1 cellular context compared by ENCODE assay signal in the genomic region with DNA sequence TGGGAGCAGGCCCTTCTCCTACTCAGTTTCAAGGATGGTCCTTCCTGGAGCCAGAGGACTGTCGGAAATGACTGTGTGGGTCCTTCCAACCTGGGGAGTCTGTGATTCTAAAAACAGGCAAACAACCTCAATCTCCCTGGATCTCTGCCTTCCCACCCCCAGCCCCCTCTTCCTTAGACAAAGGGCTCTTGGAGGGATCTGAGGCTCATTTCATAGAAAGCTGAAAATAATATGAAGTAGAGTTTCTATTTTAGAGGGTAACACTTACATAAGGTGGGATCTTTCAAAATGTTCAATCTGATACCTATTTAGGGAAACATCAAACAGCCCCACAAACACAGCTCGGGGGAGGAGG.
TF ChIP-seq lines count a peak whose summit lies in the region.

No MANE protein-coding gene starts in this region.

TF ChIP-seq in HCT116, 20 proteins besides CTCF, POLR2A, EP300 and RAD21 (continued from another document):
- TF ChIP-seq ZFX (IDR thresholded peaks at IDR 0.05) (no peak), SRF (IDR thresholded peaks at IDR 0.05; ENCODE audit: low read depth) (no peak), ZNF274 (IDR thresholded peaks at IDR 0.05; ENCODE audit: low read depth, low read length) (no peak)
- TF ChIP-seq, protein P1, sequence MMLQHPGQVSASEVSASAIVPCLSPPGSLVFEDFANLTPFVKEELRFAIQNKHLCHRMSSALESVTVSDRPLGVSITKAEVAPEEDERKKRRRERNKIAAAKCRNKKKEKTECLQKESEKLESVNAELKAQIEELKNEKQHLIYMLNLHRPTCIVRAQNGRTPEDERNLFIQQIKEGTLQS (IDR thresholded peaks at IDR 0.05) = no peak
- TF ChIP-seq, protein P2, sequence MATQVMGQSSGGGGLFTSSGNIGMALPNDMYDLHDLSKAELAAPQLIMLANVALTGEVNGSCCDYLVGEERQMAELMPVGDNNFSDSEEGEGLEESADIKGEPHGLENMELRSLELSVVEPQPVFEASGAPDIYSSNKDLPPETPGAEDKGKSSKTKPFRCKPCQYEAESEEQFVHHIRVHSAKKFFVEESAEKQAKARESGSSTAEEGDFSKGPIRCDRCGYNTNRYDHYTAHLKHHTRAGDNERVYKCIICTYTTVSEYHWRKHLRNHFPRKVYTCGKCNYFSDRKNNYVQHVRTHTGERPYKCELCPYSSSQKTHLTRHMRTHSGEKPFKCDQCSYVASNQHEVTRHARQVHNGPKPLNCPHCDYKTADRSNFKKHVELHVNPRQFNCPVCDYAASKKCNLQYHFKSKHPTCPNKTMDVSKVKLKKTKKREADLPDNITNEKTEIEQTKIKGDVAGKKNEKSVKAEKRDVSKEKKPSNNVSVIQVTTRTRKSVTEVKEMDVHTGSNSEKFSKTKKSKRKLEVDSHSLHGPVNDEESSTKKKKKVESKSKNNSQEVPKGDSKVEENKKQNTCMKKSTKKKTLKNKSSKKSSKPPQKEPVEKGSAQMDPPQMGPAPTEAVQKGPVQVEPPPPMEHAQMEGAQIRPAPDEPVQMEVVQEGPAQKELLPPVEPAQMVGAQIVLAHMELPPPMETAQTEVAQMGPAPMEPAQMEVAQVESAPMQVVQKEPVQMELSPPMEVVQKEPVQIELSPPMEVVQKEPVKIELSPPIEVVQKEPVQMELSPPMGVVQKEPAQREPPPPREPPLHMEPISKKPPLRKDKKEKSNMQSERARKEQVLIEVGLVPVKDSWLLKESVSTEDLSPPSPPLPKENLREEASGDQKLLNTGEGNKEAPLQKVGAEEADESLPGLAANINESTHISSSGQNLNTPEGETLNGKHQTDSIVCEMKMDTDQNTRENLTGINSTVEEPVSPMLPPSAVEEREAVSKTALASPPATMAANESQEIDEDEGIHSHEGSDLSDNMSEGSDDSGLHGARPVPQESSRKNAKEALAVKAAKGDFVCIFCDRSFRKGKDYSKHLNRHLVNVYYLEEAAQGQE (IDR thresholded peaks at IDR 0.05; ENCODE audit: low read depth) = no peak
